In the genomic region with DNA sequence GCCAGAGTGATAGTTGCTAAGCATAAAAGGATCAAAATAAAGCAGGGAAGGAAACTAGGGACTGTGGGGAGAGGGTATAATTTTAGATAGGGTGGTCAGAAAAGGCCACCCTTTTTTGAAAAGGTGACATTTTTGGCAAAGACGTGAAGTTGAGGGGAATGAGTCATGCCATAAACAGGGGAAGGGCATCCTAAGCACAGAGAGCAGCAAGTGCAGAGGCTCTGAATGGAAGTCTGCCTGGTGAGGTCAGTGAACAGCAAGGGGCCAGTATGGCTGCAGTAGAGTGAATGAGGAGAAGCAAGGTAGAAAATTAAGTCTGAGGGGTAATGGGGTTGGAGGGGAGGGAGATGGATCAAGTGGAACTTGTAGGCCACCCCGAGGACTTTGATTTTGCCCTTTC, we compare ENCODE assay signal across 29 cellular contexts. TPM values are rescaled to one million over a fixed set of nuclear protein-coding genes. Genes with fewer than 3 reads are reported as not detected.
DNase-seq lines count a peak whose midpoint lies in the region; ATAC-seq, FAIRE-seq and TF ChIP-seq lines count a peak whose summit lies in the region.
"Had no signal": no experiment of that assay in that cellular context is flagged by ENCODE, and none has a peak within 500 bp of the region (broad histone marks: within the 10 kb centered on the region; RNA-seq: fewer than 3 reads in every experiment).

No MANE protein-coding gene starts in this region.

- no peak overlapping the region for H3K9ac ChIP-seq in PC-3 (ENCODE audit: low read length)

- H3K4me1 Mint-ChIP-seq in activated CD4-positive, alpha-beta T cell treated with anti-CD3 and anti-CD28 coated beads, Interleukin-2, amount 10 ng/mL, durations not matched to agents 7 days and 5 days: peaks cover 35% of the 10 kb centered on the region

- no peak overlapping the region for H3K4me3 ChIP-seq in PC-3 (ENCODE audit: low read length)
- H3K4me3 ChIP-seq in small intestine (ENCODE audit: low read depth in 1 of 2, low read length in 2 of 2): peak overlapping the region in 1 of 2 donors; percentile 72
- H3K4me3 ChIP-seq: skin epidermis, testis had no signal

- intact Hi-C loops in PC-3 (cut with micrococcal nuclease): no loop called here

- H4K20me1 ChIP-seq in PC-3 (ENCODE audit: low read length): peaks cover 6% of the 10 kb centered on the region; the same call in 1 of the 2 replicates

- POLR2A ChIA-PET in activated CD4-positive, alpha-beta T cell treated with anti-CD3 and anti-CD28 coated beads, Interleukin-2, amount 10 ng/mL, durations not matched to agents 7 days and 5 days (lab: Charles Lee): no interaction called here
- POLR2A ChIA-PET in PC-3 (lab: Charles Lee; ENCODE audit: unreplicated experiment): no interaction called here

- DNase-seq in activated CD4-positive, alpha-beta T cell treated with anti-CD3 and anti-CD28 coated beads, Interleukin-2, amount 10 ng/mL, durations not matched to agents 7 days and 5 days: no peak
- DNase-seq in activated CD4-positive, alpha-beta T cell treated with anti-CD3 and anti-CD28 coated beads, Interleukin-2, amount 50 U/mL, for 1 hour: no peak
- peak; percentile 29 for DNase-seq in PC-3
- DNase-seq in hepatic stellate cell (ENCODE audit: low spot score): peak; percentile 36
- DNase-seq in small intestine: peak; percentile 14
- DNase-seq in C1 segment of cervical spinal cord (lab: John Stamatoyannopoulos, UW): no peak
- DNase-seq in glomerular visceral epithelial cell (ENCODE audit: extremely low spot score): no peak
- DNase-seq: activated CD4-positive, alpha-beta T cell treated with anti-CD3 and anti-CD28 coated beads, Interleukin-2, amount 10 ng/mL, durations not matched to agents 24 days and 14 days; activated CD8-positive, alpha-beta memory T cell treated with anti-CD3 and anti-CD28 coated beads, Interleukin-2, amount 50 U/mL, for 4 hours; activated effector memory CD4-positive, alpha-beta T cell treated with Interleukin-2 at 50 U/mL for 16 hours; BE2C; Calu3; dermis blood vessel endothelial cell; head of caudate nucleus; mesendoderm; MM.1S; naive thymus-derived CD8-positive, alpha-beta T cell; NCI-H1436; NCI-H526; RPMI8226; stimulated activated CD4-positive, alpha-beta T cell treated with anti-CD3 and anti-CD28 coated beads, Interleukin-2, amount 100 ng/mL, for 48 hours; stimulated activated naive B cell treated with anti-CD40 and anti-IgM and Interleukin-4, amounts not matched to agents 10 μg/mL and 1 μg/mL and 100 μg/mL, for 72 hours; T-helper 2 cell; testis had no signal

- H3K79me2 ChIP-seq in PC-3 (ENCODE audit: low read length): peaks cover 29% of the 10 kb centered on the region

- peaks cover 6% of the 10 kb centered on the region for H3K36me3 Mint-ChIP-seq in activated CD4-positive, alpha-beta T cell treated with anti-CD3 and anti-CD28 coated beads, Interleukin-2, amount 10 ng/mL, durations not matched to agents 7 days and 5 days (ENCODE audit: low read depth)

- WGBS in small intestine, 3 donors: 47 to 70% (median 51%) methylated on average over 2 of the region's 2 CpGs

- H3K9me2 ChIP-seq in PC-3 (replicated peaks; ENCODE audit: low read length): no peaks in the 10 kb centered on the region

- H3K27ac ChIP-seq in PC-3 (ENCODE audit: low read length): no peak overlapping the region
- no peak overlapping the region for H3K27ac ChIP-seq in small intestine (ENCODE audit: low read depth in 1 of 2, low read length in 1 of 2)
- H3K27ac ChIP-seq: 22Rv1, skin epidermis, testis had no signal

- H3K27ac Mint-ChIP-seq in activated CD4-positive, alpha-beta T cell treated with anti-CD3 and anti-CD28 coated beads, Interleukin-2, amount 10 ng/mL, durations not matched to agents 7 days and 5 days: peak overlapping the region; percentile 60
- H3K27ac Mint-ChIP-seq: activated CD4-positive, alpha-beta T cell treated with anti-CD3 and anti-CD28 coated beads, Interleukin-2, amount 10 ng/mL, durations not matched to agents 24 days and 14 days had no signal

- BruUV-seq in PC-3 (replicated peaks; lab: Mats Ljungman, UMichigan): no TSS peak

- H3K4me2 ChIP-seq in PC-3 (ENCODE audit: low read length): 0 out of 2 replicates have a peak overlapping the region, but pooled peaks have one; percentile 18

- no peak for TF ChIP-seq CTCF in PC-3 (conservative IDR thresholded peaks at IDR 0.05; ENCODE audit: low read depth, low read length)

- H3K27me3 ChIP-seq in PC-3 (ENCODE audit: low read length) (no peaks in the 10 kb centered on the region), small intestine (ENCODE audit: control insufficient read depth in 2 of 2, insufficient read depth in 2 of 2, low read length in 2 of 2) (no peaks in the 10 kb centered on the region)
- H3K27me3 ChIP-seq: BE2C, testis had no signal

- H2AFZ ChIP-seq in PC-3 (ENCODE audit: low read length): no peak overlapping the region

- H3K9me3 Mint-ChIP-seq in activated CD4-positive, alpha-beta T cell treated with anti-CD3 and anti-CD28 coated beads, Interleukin-2, amount 10 ng/mL, durations not matched to agents 7 days and 5 days: no peaks in the 10 kb centered on the region
- H3K9me3 Mint-ChIP-seq: activated CD4-positive, alpha-beta T cell treated with anti-CD3 and anti-CD28 coated beads, Interleukin-2, amount 10 ng/mL, durations not matched to agents 24 days and 14 days; naive thymus-derived CD8-positive, alpha-beta T cell; stimulated activated naive B cell treated with anti-CD40 and anti-IgM and Interleukin-4, amounts not matched to agents 10 μg/mL and 1 μg/mL and 100 μg/mL, for 72 hours had no signal

- peaks cover 23% of the 10 kb centered on the region for H3K4me1 ChIP-seq in PC-3 (ENCODE audit: insufficient read depth, low read length)
- no peaks in the 10 kb centered on the region for H3K4me1 ChIP-seq in small intestine (ENCODE audit: control insufficient read depth in 2 of 2, insufficient read depth in 1 of 2, low read depth in 1 of 2, low read length in 1 of 2)

- H3K27me3 Mint-ChIP-seq in activated CD4-positive, alpha-beta T cell treated with anti-CD3 and anti-CD28 coated beads, Interleukin-2, amount 10 ng/mL, durations not matched to agents 7 days and 5 days: no peaks in the 10 kb centered on the region
- H3K27me3 Mint-ChIP-seq: activated CD4-positive, alpha-beta T cell treated with anti-CD3 and anti-CD28 coated beads, Interleukin-2, amount 10 ng/mL, durations not matched to agents 24 days and 14 days; naive thymus-derived CD8-positive, alpha-beta T cell; stimulated activated naive B cell treated with anti-CD40 and anti-IgM and Interleukin-4, amounts not matched to agents 10 μg/mL and 1 μg/mL and 100 μg/mL, for 72 hours had no signal

- ATAC-seq in PC-3: peak; percentile 19; the same call in 1 of the 2 replicates
- ATAC-seq in HG03095 (IDR thresholded peaks at IDR 0.05; ENCODE audit: unreplicated experiment): no peak
- ATAC-seq: left lobe of liver; naive thymus-derived CD8-positive, alpha-beta T cell; stimulated activated naive B cell treated with anti-CD40 and anti-IgM and Interleukin-4, amounts not matched to agents 10 μg/mL and 1 μg/mL and 100 μg/mL, for 72 hours had no signal

- H3K36me3 ChIP-seq in PC-3 (ENCODE audit: low read depth, low read length) (peaks cover 5% of the 10 kb centered on the region; the same call in 1 of the 2 replicates), small intestine (ENCODE audit: control insufficient read depth in 2 of 2, insufficient read depth in 2 of 2, low read length in 2 of 2) (peaks cover 0 to 15% of the 10 kb centered on the region in 2 donors)

- no peak for FAIRE-seq in small intestine (lab: Jason Lieb, UNC)
- FAIRE-seq: H1 had no signal

- no peak overlapping the region for H3K4me3 Mint-ChIP-seq in activated CD4-positive, alpha-beta T cell treated with anti-CD3 and anti-CD28 coated beads, Interleukin-2, amount 10 ng/mL, durations not matched to agents 7 days and 5 days

- H3K9me3 ChIP-seq in PC-3 (ENCODE audit: low read length): no peaks in the 10 kb centered on the region
- no peaks in the 10 kb centered on the region for H3K9me3 ChIP-seq in small intestine (ENCODE audit: control insufficient read depth, low read depth)
- H3K9me3 ChIP-seq: BE2C, testis had no signal

- H3F3A ChIP-seq in PC-3 (ENCODE audit: low read length, unreplicated experiment): no peaks in the 10 kb centered on the region

- CTCF ChIA-PET in activated CD4-positive, alpha-beta T cell treated with anti-CD3 and anti-CD28 coated beads, Interleukin-2, amount 10 ng/mL, durations not matched to agents 7 days and 5 days (lab: Charles Lee): interaction anchor here (0.5 to 0.6 kb wide), 2 partner anchors 18 to 124 kb away, joined by 3 to 4 read pairs; no protein-coding TSS in a partner anchor
- CTCF ChIA-PET in PC-3 (lab: Charles Lee): no interaction called here

RNA-seq across cellular contexts. Expression of a gene that starts 2.4 kb away (rescaled TPM):
- 10 to 100 TPM; 12.7 to 17.0 TPM for total RNA-seq in activated CD4-positive, alpha-beta T cell treated with anti-CD3 and anti-CD28 coated beads, Interleukin-2, amount 10 ng/mL, durations not matched to agents 7 days and 5 days
- 17.5 and 18.5 TPM in 2 replicates for total RNA-seq in PC-3 (2014; rRNA removed)
- 100 to 1,000 TPM in 2 of 3 donors, 10 to 100 TPM in 1; 36.3 to 333 (median 227) TPM for polyA plus RNA-seq in small intestine

RNA-seq across cellular contexts. Expression of a gene that starts 2.6 kb away (rescaled TPM):
- 10 to 100 TPM; 53.9 to 59.3 TPM for total RNA-seq in activated CD4-positive, alpha-beta T cell treated with anti-CD3 and anti-CD28 coated beads, Interleukin-2, amount 10 ng/mL, durations not matched to agents 7 days and 5 days
- 59.8 and 63.9 TPM in 2 replicates for total RNA-seq in PC-3 (2014; rRNA removed)
- 100 to 1,000 TPM in 2 of 3 donors, 10 to 100 TPM in 1; 69.5 to 127 (median 112) TPM for polyA plus RNA-seq in small intestine

RNA-seq across cellular contexts. Expression of a gene that starts 8.2 kb away (rescaled TPM):
- total RNA-seq in activated CD4-positive, alpha-beta T cell treated with anti-CD3 and anti-CD28 coated beads, Interleukin-2, amount 10 ng/mL, durations not matched to agents 7 days and 5 days: 10 to 100 TPM in 1 of 2 experiments, 1 to 10 TPM in 1; 9.7 to 11.2 TPM
- total RNA-seq in PC-3 (2014; rRNA removed): 17.5 and 18.6 TPM in 2 replicates
- polyA plus RNA-seq in small intestine: 1 to 10 TPM; 5.7 to 6.7 (median 6.7) TPM

RNA-seq across cellular contexts. Expression of a gene that starts 14.3 kb away (rescaled TPM):
- total RNA-seq in activated CD4-positive, alpha-beta T cell treated with anti-CD3 and anti-CD28 coated beads, Interleukin-2, amount 10 ng/mL, durations not matched to agents 7 days and 5 days: 1 to 10 TPM; 1.3 to 1.9 TPM
- total RNA-seq in PC-3 (2014; rRNA removed): 48.1 and 69.1 TPM in 2 replicates
- 10 to 100 TPM in 1 of 3 donors, 1 to 10 TPM in 2; 1.1 to 12.5 (median 1.4) TPM for polyA plus RNA-seq in small intestine

RNA-seq across cellular contexts. Expression of a gene that starts 40.4 kb away (rescaled TPM):
- total RNA-seq in activated CD4-positive, alpha-beta T cell treated with anti-CD3 and anti-CD28 coated beads, Interleukin-2, amount 10 ng/mL, durations not matched to agents 7 days and 5 days: 10 to 100 TPM; 65.3 to 68.4 TPM
- total RNA-seq in PC-3 (2014; rRNA removed): 120 and 133 TPM in 2 replicates
- 10 to 100 TPM; 32.2 to 44.6 (median 39.4) TPM for polyA plus RNA-seq in small intestine

Comparison
In these comparisons a context has a peak if more than half of its experiments do, and no peak if none do; other contexts are left out.
1. DNase-seq: peak in PC-3 (single experiment), hepatic stellate cell (single experiment) and small intestine (single experiment); none in activated CD4-positive, alpha-beta T cell treated with anti-CD3 and anti-CD28 coated beads, Interleukin-2, amount 10 ng/mL, durations not matched to agents 7 days and 5 days (single experiment), activated CD4-positive, alpha-beta T cell treated with anti-CD3 and anti-CD28 coated beads, Interleukin-2, amount 50 U/mL, for 1 hour (single experiment), C1 segment of cervical spinal cord (0 of 14) and glomerular visceral epithelial cell (single experiment).